ENCODE assay signal across 37 cellular contexts in genomic region chrX:81615979-81616378, GRCh38.
"Had no signal": no experiment of that assay in that cellular context is flagged by ENCODE, and none has a peak within 500 bp of the region (broad histone marks: within the 10 kb centered on the region; RNA-seq: fewer than 3 reads in every experiment).

No MANE protein-coding gene starts in this region.

- H3K27me3 ChIP-seq: cardiac muscle cell had no signal

- H3K36me3 ChIP-seq: adrenal gland, cardiac muscle cell had no signal

- H3K4me1 Mint-ChIP-seq: activated B cell treated with CpG ODN at 0.5 μM for 24 hours; activated CD4-positive, alpha-beta T cell treated with anti-CD3 and anti-CD28 coated beads, Interleukin-2, amount 10 ng/mL, durations not matched to agents 24 days and 14 days; activated naive CD8-positive, alpha-beta T cell treated with anti-CD3 and anti-CD28 coated beads for 36 hours; activated T-helper 17 cell treated with anti-CD3 and anti-CD28 coated beads, Interleukin-2, amount 50 U/mL, for 72 hours; brain; central memory CD8-positive, alpha-beta T cell had no signal

- DNase-seq: activated B cell treated with CpG ODN at 0.5 μM for 24 hours; activated CD4-positive, alpha-beta memory T cell treated with anti-CD3 and anti-CD28 coated beads for 36 hours; activated CD4-positive, alpha-beta T cell treated with anti-CD3 and anti-CD28 coated beads for 4 hours; activated CD4-positive, alpha-beta T cell treated with anti-CD3 and anti-CD28 coated beads, Interleukin-2, amount 10 ng/mL, durations not matched to agents 24 days and 14 days; activated CD4-positive, alpha-beta T cell treated with anti-CD3 and anti-CD28 coated beads, Interleukin-2, amount 50 U/mL, for 1 hour; activated CD4-positive, alpha-beta T cell treated with anti-CD3 and anti-CD28 coated beads, Interleukin-2, amount 50 U/mL, for 4 hours; activated CD4-positive, CD25-positive, alpha-beta regulatory T cell treated with anti-CD3 and anti-CD28 coated beads, Interleukin-2, amount 50 U/mL, for 72 hours; activated CD8-positive, alpha-beta memory T cell treated with anti-CD3 and anti-CD28 coated beads, Interleukin-2, amount 50 U/mL, for 4 hours; activated CD8-positive, alpha-beta T cell treated with anti-CD3 and anti-CD28 coated beads for 36 hours; activated effector memory CD4-positive, alpha-beta T cell treated with anti-CD3 and anti-CD28 coated beads, Interleukin-2, amount 50 U/mL, for 16 hours; activated gamma-delta T cell treated with Interleukin-2 at 50 U/mL for 16 hours; activated naive CD4-positive, alpha-beta T cell; activated naive CD4-positive, alpha-beta T cell treated with anti-CD3 and anti-CD28 coated beads for 36 hours; activated naive CD4-positive, alpha-beta T cell treated with anti-CD3 and anti-CD28 coated beads, Interleukin-2, amount 50 U/mL, for 16 hours; activated naive CD8-positive, alpha-beta T cell treated with anti-CD3 and anti-CD28 coated beads for 36 hours; activated T-cell treated with anti-CD3 and anti-CD28 coated beads for 4 hours; activated T-cell treated with anti-CD3 and anti-CD28 coated beads, Interleukin-2, amount 50 U/mL, for 1 hour; activated T-cell treated with anti-CD3 and anti-CD28 coated beads, Interleukin-2, amount 50 U/mL, for 4 hours; activated T-cell treated with anti-CD3 and anti-CD28 coated beads, Interleukin-2, amount 50 U/mL, for 72 hours; adrenal gland; amniotic stem cell; aorta; caudate nucleus; cerebellar nuclear complex; T-helper 2 cell; T-helper 9 cell had no signal

- H3K27me3 Mint-ChIP-seq: activated B cell treated with CpG ODN at 0.5 μM for 24 hours; activated CD4-positive, alpha-beta memory T cell treated with anti-CD3 and anti-CD28 coated beads for 36 hours; activated CD4-positive, alpha-beta T cell treated with anti-CD3 and anti-CD28 coated beads, Interleukin-2, amount 10 ng/mL, durations not matched to agents 24 days and 14 days; activated CD8-positive, alpha-beta T cell treated with anti-CD3 and anti-CD28 coated beads for 36 hours; activated naive CD8-positive, alpha-beta T cell treated with anti-CD3 and anti-CD28 coated beads for 36 hours; activated T-helper 17 cell treated with anti-CD3 and anti-CD28 coated beads, Interleukin-2, amount 50 U/mL, for 72 hours; brain; central memory CD8-positive, alpha-beta T cell had no signal

- H3K4me1 ChIP-seq: adrenal gland had no signal

- H3K27ac ChIP-seq: adrenal gland, cardiac muscle cell, VCaP had no signal

- H3K4me3 Mint-ChIP-seq: activated B cell treated with CpG ODN at 0.5 μM for 24 hours; activated CD4-positive, alpha-beta memory T cell treated with anti-CD3 and anti-CD28 coated beads for 36 hours; activated CD4-positive, alpha-beta T cell treated with anti-CD3 and anti-CD28 coated beads, Interleukin-2, amount 10 ng/mL, durations not matched to agents 24 days and 14 days; activated CD8-positive, alpha-beta T cell treated with anti-CD3 and anti-CD28 coated beads for 36 hours; activated naive CD4-positive, alpha-beta T cell treated with anti-CD3 and anti-CD28 coated beads for 36 hours; activated naive CD8-positive, alpha-beta T cell treated with anti-CD3 and anti-CD28 coated beads for 36 hours; activated T-cell treated with anti-CD3 and anti-CD28 coated beads, Interleukin-2, amount 50 U/mL, for 4 hours; activated T-cell treated with anti-CD3 and anti-CD28 coated beads, Interleukin-2, amount 50 U/mL, for 72 hours; activated T-helper 1 cell treated with anti-CD3 and anti-CD28 coated beads, Interleukin-12 subunit alpha, Interleukin-12 subunit beta, Interleukin-2, Interleukin-4 antibody, amounts not matched to agents 30 ng/mL and 10 ng/mL and 1 ng/mL, durations not matched to agents 14 hours and 24 hours and 36 hours; activated T-helper 17 cell treated with anti-CD3 and anti-CD28 coated beads, Interleukin-2, amount 50 U/mL, for 72 hours; brain; central memory CD8-positive, alpha-beta T cell; T-helper 1 cell treated with Interleukin-12 subunit alpha and Interleukin-12 subunit beta and Interleukin-4 antibody, amounts not matched to agents 30 μg/mL and 1 μg/mL, for 36 hours; T-helper 2 cell treated with Interferon-gamma antibody and Interleukin-4, amounts not matched to agents 5 μg/mL and 100 μg/mL, for 36 hours had no signal

- H3K9me3 Mint-ChIP-seq: activated CD4-positive, alpha-beta memory T cell treated with anti-CD3 and anti-CD28 coated beads for 36 hours; activated CD4-positive, alpha-beta T cell treated with anti-CD3 and anti-CD28 coated beads, Interleukin-2, amount 10 ng/mL, durations not matched to agents 24 days and 14 days; activated CD8-positive, alpha-beta T cell treated with anti-CD3 and anti-CD28 coated beads for 36 hours; activated naive CD4-positive, alpha-beta T cell treated with anti-CD3 and anti-CD28 coated beads for 36 hours; activated naive CD4-positive, alpha-beta T cell treated with anti-CD3 and anti-CD28 coated beads, Interleukin-2, amount 50 U/mL, for 72 hours; activated naive CD8-positive, alpha-beta T cell treated with anti-CD3 and anti-CD28 coated beads for 36 hours; activated T-cell treated with anti-CD3 and anti-CD28 coated beads, Interleukin-2, amount 50 U/mL, for 4 hours; activated T-helper 1 cell treated with anti-CD3 and anti-CD28 coated beads, Interleukin-12 subunit alpha, Interleukin-12 subunit beta, Interleukin-2, Interleukin-4 antibody, amounts not matched to agents 30 ng/mL and 10 ng/mL and 1 ng/mL, durations not matched to agents 14 hours and 24 hours and 36 hours; activated T-helper 17 cell treated with anti-CD3 and anti-CD28 coated beads, Interleukin-2, amount 50 U/mL, for 72 hours; central memory CD8-positive, alpha-beta T cell had no signal

- H3K9me3 ChIP-seq: adrenal gland had no signal

- H3K4me3 ChIP-seq: adrenal gland, cardiac muscle cell had no signal

- ATAC-seq: activated CD8-positive, alpha-beta T cell treated with anti-CD3 and anti-CD28 coated beads for 36 hours; activated naive CD4-positive, alpha-beta T cell treated with anti-CD3 and anti-CD28 coated beads, Interleukin-2, amount 50 U/mL, for 72 hours; activated T-cell treated with anti-CD3 and anti-CD28 coated beads, Interleukin-2, amount 50 U/mL, for 4 hours; activated T-cell treated with anti-CD3 and anti-CD28 coated beads, Interleukin-2, amount 50 U/mL, for 72 hours; activated T-helper 17 cell treated with anti-CD3 and anti-CD28 coated beads, Interleukin-2, amount 50 U/mL, for 72 hours had no signal

- H3K36me3 Mint-ChIP-seq: activated CD4-positive, alpha-beta memory T cell treated with anti-CD3 and anti-CD28 coated beads for 36 hours; activated naive CD4-positive, alpha-beta T cell treated with anti-CD3 and anti-CD28 coated beads, Interleukin-2, amount 50 U/mL, for 72 hours; activated naive CD8-positive, alpha-beta T cell treated with anti-CD3 and anti-CD28 coated beads for 36 hours; brain had no signal

- H3K27ac Mint-ChIP-seq: activated B cell treated with CpG ODN at 0.5 μM for 24 hours; activated CD4-positive, alpha-beta memory T cell treated with anti-CD3 and anti-CD28 coated beads for 36 hours; activated CD4-positive, alpha-beta T cell treated with anti-CD3 and anti-CD28 coated beads, Interleukin-2, amount 10 ng/mL, durations not matched to agents 24 days and 14 days; activated CD8-positive, alpha-beta T cell treated with anti-CD3 and anti-CD28 coated beads for 36 hours; activated naive CD4-positive, alpha-beta T cell treated with anti-CD3 and anti-CD28 coated beads for 36 hours; activated naive CD4-positive, alpha-beta T cell treated with anti-CD3 and anti-CD28 coated beads, Interleukin-2, amount 50 U/mL, for 72 hours; activated naive CD8-positive, alpha-beta T cell treated with anti-CD3 and anti-CD28 coated beads for 36 hours; activated T-cell treated with anti-CD3 and anti-CD28 coated beads, Interleukin-2, amount 50 U/mL, for 72 hours; activated T-helper 1 cell treated with anti-CD3 and anti-CD28 coated beads, Interleukin-12 subunit alpha, Interleukin-12 subunit beta, Interleukin-2, Interleukin-4 antibody, amounts not matched to agents 30 ng/mL and 10 ng/mL and 1 ng/mL, durations not matched to agents 14 hours and 24 hours and 36 hours; activated T-helper 17 cell treated with anti-CD3 and anti-CD28 coated beads, Interleukin-2, amount 50 U/mL, for 72 hours; brain; T-helper 1 cell treated with Interleukin-12 subunit alpha and Interleukin-12 subunit beta and Interleukin-4 antibody, amounts not matched to agents 30 μg/mL and 1 μg/mL, for 36 hours; T-helper 2 cell treated with Interferon-gamma antibody and Interleukin-4, amounts not matched to agents 5 μg/mL and 100 μg/mL, for 36 hours had no signal

- FAIRE-seq: bronchial epithelial cell, TTC549 had no signal
